14 cellular contexts compared by ENCODE assay signal in genomic region chr1:25020173-25020840, GRCh38.
DNase-seq lines count a peak whose midpoint lies in the region; ATAC-seq, FAIRE-seq and TF ChIP-seq lines count a peak whose summit lies in the region.
"Had no signal": no experiment of that assay in that cellular context is flagged by ENCODE, and none has a peak within 500 bp of the region (broad histone marks: within the 10 kb centered on the region; RNA-seq: fewer than 3 reads in every experiment).

No MANE protein-coding gene starts in this region.

- H3F3A ChIP-seq in smooth muscle cell (ENCODE audit: low read depth): no peaks in the 10 kb centered on the region

- no peaks in the 10 kb centered on the region for H3K9me3 Mint-ChIP-seq in CD14-positive monocyte
- no peaks in the 10 kb centered on the region for H3K9me3 Mint-ChIP-seq in activated CD4-positive, alpha-beta memory T cell treated with anti-CD3 and anti-CD28 coated beads for 36 hours

- intact Hi-C loops in CD14-positive monocyte (cut with micrococcal nuclease): loop anchor here in 1 of 2 donors (5.0 kb wide), 1 partner anchor 53 kb away; no protein-coding TSS in a partner anchor
- intact Hi-C loops in activated CD4-positive, alpha-beta memory T cell treated with anti-CD3 and anti-CD28 coated beads for 36 hours (cut with micrococcal nuclease): no loop called here

- H2BK12ac ChIP-seq in mesenchymal stem cell (ENCODE audit: low read length in 2 of 2): peak overlapping the region in 1 of 2 experiments; percentile 92

- H3K4me1 ChIP-seq in mesenchymal stem cell (ENCODE audit: control insufficient read depth, insufficient read depth, low read depth, low read length): peaks cover 29% of the 10 kb centered on the region
- H3K4me1 ChIP-seq in smooth muscle cell (ENCODE audit: low read depth): peaks cover 8% of the 10 kb centered on the region
- peaks cover 0 to 14% (median 5%) of the 10 kb centered on the region in 3 donors for H3K4me1 ChIP-seq in gastroesophageal sphincter

- H3K9ac ChIP-seq in mesenchymal stem cell (ENCODE audit: low read length): no peak overlapping the region
- H3K9ac ChIP-seq in smooth muscle cell (ENCODE audit: low read depth): no peak overlapping the region

- 89% methylated on average over 15 of the region's 15 CpGs for WGBS in mesenchymal stem cell
- WGBS in smooth muscle cell (ENCODE audit: low lambda C conversion rate): 90% methylated on average over 15 of the region's 15 CpGs
- WGBS in gastroesophageal sphincter (ENCODE audit: low coverage in 1 of 2), 2 donors: 70 to 100% methylated on average over 1 to 4 of the region's 15 CpGs

- peaks cover 3 to 9% of the 10 kb centered on the region in 2 donors for H3K36me3 Mint-ChIP-seq in CD14-positive monocyte
- H3K36me3 Mint-ChIP-seq in activated CD4-positive, alpha-beta memory T cell treated with anti-CD3 and anti-CD28 coated beads for 36 hours: no peaks in the 10 kb centered on the region

- no peaks in the 10 kb centered on the region for H4K20me1 ChIP-seq in smooth muscle cell (ENCODE audit: low read depth)

- H4K8ac ChIP-seq in mesenchymal stem cell (ENCODE audit: low read length): no peak overlapping the region

- H3K9me3 ChIP-seq in mesenchymal stem cell (ENCODE audit: control insufficient read depth, low read length) (no peaks in the 10 kb centered on the region), smooth muscle cell (replicated peaks; ENCODE audit: low read depth) (no peaks in the 10 kb centered on the region), gastroesophageal sphincter (no peaks in the 10 kb centered on the region)

- POLR2A ChIA-PET in activated CD4-positive, alpha-beta memory T cell treated with anti-CD3 and anti-CD28 coated beads for 36 hours (lab: Charles Lee): no interaction called here

- peak overlapping the region; percentile 15 to 98 (median 81) for H3K27ac Mint-ChIP-seq in CD14-positive monocyte
- peak overlapping the region; percentile 97 for H3K27ac Mint-ChIP-seq in activated CD4-positive, alpha-beta memory T cell treated with anti-CD3 and anti-CD28 coated beads for 36 hours

- H2BK120ac ChIP-seq in mesenchymal stem cell (ENCODE audit: low read depth, low read length): no peak overlapping the region

- peak overlapping the region in 1 of 2 experiments; percentile 82 for H3K14ac ChIP-seq in mesenchymal stem cell (ENCODE audit: low read length in 2 of 2)

- peak overlapping the region in 1 of 2 experiments; percentile 54 for H3K18ac ChIP-seq in mesenchymal stem cell (ENCODE audit: low read depth in 1 of 2, low read length in 2 of 2)

- H3K4me3 Mint-ChIP-seq in CD14-positive monocyte: peak overlapping the region in 1 of 2 donors; percentile 46
- H3K4me3 Mint-ChIP-seq in activated CD4-positive, alpha-beta memory T cell treated with anti-CD3 and anti-CD28 coated beads for 36 hours: peak overlapping the region; percentile 38

- no peak for TF ChIP-seq POLR2A in gastroesophageal sphincter (IDR thresholded peaks at IDR 0.05)

- H3K27me3 Mint-ChIP-seq in CD14-positive monocyte (ENCODE audit: low read depth in 3 of 3): peaks cover 14 to 26% (median 16%) of the 10 kb centered on the region in 3 donors
- H3K27me3 Mint-ChIP-seq in activated CD4-positive, alpha-beta memory T cell treated with anti-CD3 and anti-CD28 coated beads for 36 hours: no peaks in the 10 kb centered on the region

- H2AFZ ChIP-seq in mesenchymal stem cell (ENCODE audit: low read depth, low read length) (no peak overlapping the region), smooth muscle cell (ENCODE audit: low read depth) (no peak overlapping the region)

- H3K4ac ChIP-seq in mesenchymal stem cell (ENCODE audit: low read depth in 1 of 2, low read length in 2 of 2): no peak overlapping the region

- H3K27me3 ChIP-seq in mesenchymal stem cell (ENCODE audit: control insufficient read depth in 1 of 2, insufficient read depth in 1 of 2, low read length in 2 of 2): peaks cover 0 to 42% of the 10 kb centered on the region in 2 experiments
- no peaks in the 10 kb centered on the region for H3K27me3 ChIP-seq in smooth muscle cell (ENCODE audit: low read depth)
- H3K27me3 ChIP-seq in gastroesophageal sphincter: peaks cover 13% of the 10 kb centered on the region

- no peaks in the 10 kb centered on the region for H3K79me2 ChIP-seq in smooth muscle cell (ENCODE audit: low read depth)

- ATAC-seq in gastroesophageal sphincter: no peak

- H2AK5ac ChIP-seq in mesenchymal stem cell (ENCODE audit: low read length, severe bottlenecking): no peak overlapping the region

- CTCF ChIA-PET in activated CD4-positive, alpha-beta memory T cell treated with anti-CD3 and anti-CD28 coated beads for 36 hours (lab: Charles Lee): no interaction called here

- no peaks in the 10 kb centered on the region for H3K79me1 ChIP-seq in mesenchymal stem cell (replicated peaks; ENCODE audit: low read length, poor library complexity, severe bottlenecking)

- peak; percentile 40 for FAIRE-seq in GM19239 (lab: Jason Lieb, UNC)

- no peaks in the 10 kb centered on the region for H3K36me3 ChIP-seq in mesenchymal stem cell (ENCODE audit: control insufficient read depth in 1 of 2, insufficient read depth in 2 of 2, low read depth in 1 of 2, low read length in 2 of 2)
- H3K36me3 ChIP-seq in smooth muscle cell (ENCODE audit: low read depth): no peaks in the 10 kb centered on the region
- H3K36me3 ChIP-seq in gastroesophageal sphincter: no peaks in the 10 kb centered on the region

- H2BK5ac ChIP-seq in mesenchymal stem cell (ENCODE audit: low read depth, low read length, poor library complexity, severe bottlenecking): no peak overlapping the region

- H3K4me3 ChIP-seq in mesenchymal stem cell (ENCODE audit: insufficient read depth in 1 of 2, low read depth in 1 of 2, low read length in 2 of 2) (no peak overlapping the region), smooth muscle cell (no peak overlapping the region), gastroesophageal sphincter (no peak overlapping the region)

- H3K27ac ChIP-seq in mesenchymal stem cell (ENCODE audit: low read length, poor library complexity, severe bottlenecking): no peak overlapping the region
- no peak overlapping the region for H3K27ac ChIP-seq in smooth muscle cell (ENCODE audit: low read depth)
- H3K27ac ChIP-seq in gastroesophageal sphincter: no peak overlapping the region

- DNase-seq in CD14-positive monocyte (ENCODE audit: low spot score): no peak
- DNase-seq in GM19239 (ENCODE audit: insufficient read length, low spot score): no peak
- DNase-seq in activated CD4-positive, alpha-beta memory T cell treated with anti-CD3 and anti-CD28 coated beads for 36 hours: no peak
- no peak for DNase-seq in mesenchymal stem cell
- no peak for DNase-seq in smooth muscle cell (lab: John Stamatoyannopoulos, UW; ENCODE audit: unreplicated experiment)
- no peak for DNase-seq in mucosa of gallbladder (ENCODE audit: low spot score)
- DNase-seq: effector CD4-positive, alpha-beta T cell; foreskin melanocyte; GDM1; NCI-H1436 treated with DMSO at 0.1 percent for 48 hours; NCI-H524; stimulated activated CD4-positive, alpha-beta T cell treated with anti-CD3 and anti-CD28 coated beads, Interleukin-2, amount 100 ng/mL, for 48 hours; stimulated activated naive CD4-positive, alpha-beta T cell had no signal

- TF ChIP-seq EP300 in gastroesophageal sphincter (IDR thresholded peaks at IDR 0.05): no peak

- H3K4me1 Mint-ChIP-seq in CD14-positive monocyte: peaks cover 67% of the 10 kb centered on the region
- H3K4me1 Mint-ChIP-seq in activated CD4-positive, alpha-beta memory T cell treated with anti-CD3 and anti-CD28 coated beads for 36 hours (ENCODE audit: low read depth): peaks cover 75% of the 10 kb centered on the region

- peak overlapping the region; percentile 53 for H2BK15ac ChIP-seq in mesenchymal stem cell (ENCODE audit: low read depth, poor library complexity, severe bottlenecking)

- no peak overlapping the region for H3K23ac ChIP-seq in mesenchymal stem cell (ENCODE audit: low read length in 2 of 2)

- H3K4me2 ChIP-seq in mesenchymal stem cell (ENCODE audit: low read length, poor library complexity, severe bottlenecking): no peak overlapping the region
- H3K4me2 ChIP-seq in smooth muscle cell: no peak overlapping the region

- peak overlapping the region; percentile 61 for H4K91ac ChIP-seq in mesenchymal stem cell (ENCODE audit: low read length)

- TF ChIP-seq CTCF in CD14-positive monocyte (IDR thresholded peaks at IDR 0.05): no peak
- no peak for TF ChIP-seq CTCF in smooth muscle cell (IDR thresholded peaks at IDR 0.05; ENCODE audit: borderline replicate concordance, insufficient read depth, poor library complexity, severe bottlenecking)
- TF ChIP-seq CTCF in gastroesophageal sphincter (IDR thresholded peaks at IDR 0.05): no peak
